29 cellular contexts compared by ENCODE assay signal in genomic region chr1:37259019-37259418, GRCh38.
"Had no signal": no experiment of that assay in that cellular context is flagged by ENCODE, and none has a peak within 500 bp of the region (broad histone marks: within the 10 kb centered on the region; RNA-seq: fewer than 3 reads in every experiment).

No MANE protein-coding gene starts in this region.

- H3K4me3 ChIP-seq: MG63 had no signal

- H3K27me3 ChIP-seq: MG63 had no signal

- H3K9me3 ChIP-seq: MG63 had no signal

- DNase-seq: Karpas-422, Kasumi-1, MG63, MM.1S, MV-4-11, NCI-H1048, NCI-H1092, NCI-H1105, NCI-H1105 treated with DMSO at 0.1 percent for 48 hours, NCI-H1417 treated with DMSO at 0.1 percent for 48 hours, NCI-H1436 treated with DMSO at 0.1 percent for 48 hours, NCI-H146, NCI-H1694, NCI-H1694 treated with DMSO at 0.1 percent for 48 hours, NCI-H187, NCI-H187 treated with DMSO at 0.1 percent for 48 hours, NCI-H1930, NCI-H2029, NCI-H2029 treated with DMSO at 0.1 percent for 48 hours, NCI-H2081 treated with DMSO at 0.1 percent for 48 hours, NCI-H2107, NCI-H2171, NCI-H2171 treated with DMSO at 0.1 percent for 48 hours, NCI-H226, NCI-H345, NCI-H446, NCI-H446 treated with DMSO at 0.1 percent for 48 hours, NCI-H510A, NCI-H510A treated with DMSO at 0.1 percent for 48 hours had no signal

- H3K36me3 ChIP-seq: MG63 had no signal
